Comparison of ENCODE assay signal across 9 cellular contexts in genomic region chr1:28882009-28882628, GRCh38. TPM values are rescaled to one million over a fixed set of nuclear protein-coding genes. Genes with fewer than 3 reads are reported as not detected.
A peak's percentile ranks its signal among the peaks of the same experiment; 100 is the strongest.
DNase-seq lines count a peak whose midpoint lies in the region; ATAC-seq, FAIRE-seq and TF ChIP-seq lines count a peak whose summit lies in the region.
"Had no signal": no experiment of that assay in that cellular context is flagged by ENCODE, and none has a peak within 500 bp of the region (broad histone marks: within the 10 kb centered on the region; RNA-seq: fewer than 3 reads in every experiment).

No MANE protein-coding gene starts in this region.

- H3K27me3 Mint-ChIP-seq in IgD-negative memory B cell = no peaks in the 10 kb centered on the region
- peaks cover 4% of the 10 kb centered on the region for H3K27me3 Mint-ChIP-seq in endodermal cell (ENCODE audit: insufficient read depth)

- no peaks in the 10 kb centered on the region for H3K9me3 ChIP-seq in NT2/D1 (ENCODE audit: insufficient read depth, low read length)
- no peaks in the 10 kb centered on the region for H3K9me3 ChIP-seq in endodermal cell (ENCODE audit: control insufficient read depth, low read length)

- H3K27ac ChIP-seq in endodermal cell (ENCODE audit: low read depth, low read length) = no peak overlapping the region

- H3K36me3 ChIP-seq in NT2/D1 (ENCODE audit: insufficient read depth, insufficient read length, low read length) = no peaks in the 10 kb centered on the region
- H3K36me3 ChIP-seq in endodermal cell (ENCODE audit: control insufficient read depth, insufficient read depth, low read length) = no peaks in the 10 kb centered on the region

- H3K4me1 Mint-ChIP-seq in IgD-negative memory B cell (peaks cover 28 to 32% (median 29%) of the 10 kb centered on the region in 3 donors), endodermal cell (peaks cover 26% of the 10 kb centered on the region)

- H3K4me3 Mint-ChIP-seq in IgD-negative memory B cell = peak overlapping the region in 1 of 4 donors; percentile 82
- H3K4me3 Mint-ChIP-seq in endodermal cell = no peak overlapping the region

- H3K4me3 ChIP-seq in NT2/D1 (ENCODE audit: insufficient read length, low read depth) (no peak overlapping the region), endodermal cell (ENCODE audit: low read length) (no peak overlapping the region)

- H3K36me3 Mint-ChIP-seq in IgD-negative memory B cell = no peaks in the 10 kb centered on the region
- no peaks in the 10 kb centered on the region for H3K36me3 Mint-ChIP-seq in endodermal cell (ENCODE audit: low read depth)

- WGBS in endodermal cell (ENCODE audit: insufficient coverage in 1 of 2, insufficient read length in 1 of 2), 2 experiments = 25 to 40% methylated on average over 7 to 13 of the region's 13 CpGs

- peak; percentile 98 for TF ChIP-seq CTCF in D721Med (IDR thresholded peaks at IDR 0.05; ENCODE audit: insufficient read depth, missing control alignments)
- TF ChIP-seq CTCF in endodermal cell (conservative IDR thresholded peaks at IDR 0.05) = peak; percentile 97

- H3K27me3 ChIP-seq in NT2/D1 (ENCODE audit: insufficient read depth, insufficient read length) (peaks cover 2% of the 10 kb centered on the region), endodermal cell (ENCODE audit: control insufficient read depth, insufficient read depth, low read length, poor library complexity, severe bottlenecking) (no peaks in the 10 kb centered on the region)

- peak overlapping the region in 2 of 3 donors; percentile 17 to 29 for H3K27ac Mint-ChIP-seq in IgD-negative memory B cell
- H3K27ac Mint-ChIP-seq in endodermal cell = peak overlapping the region; percentile 87

- H3K4me1 ChIP-seq in NT2/D1 (ENCODE audit: insufficient read depth, insufficient read length) (peaks cover 28% of the 10 kb centered on the region), endodermal cell (ENCODE audit: control insufficient read depth, insufficient read depth, low read length) (peaks cover 11% of the 10 kb centered on the region)

- FAIRE-seq in D721Med (lab: Jason Lieb, UNC) = no peak
- FAIRE-seq: colon had no signal

- H3K9ac ChIP-seq in NT2/D1 (ENCODE audit: insufficient read length, low read depth) = no peak overlapping the region
- no peak overlapping the region for H3K9ac ChIP-seq in endodermal cell (ENCODE audit: extremely low read depth, low read length, poor library complexity, severe bottlenecking)

- no peak for ATAC-seq in HG02610 (IDR thresholded peaks at IDR 0.05; ENCODE audit: unreplicated experiment)

- no peaks in the 10 kb centered on the region for H3K9me3 Mint-ChIP-seq in IgD-negative memory B cell
- H3K9me3 Mint-ChIP-seq in endodermal cell = no peaks in the 10 kb centered on the region

- peak; percentile 66 for DNase-seq in D721Med (ENCODE audit: insufficient read length, low spot score)
- DNase-seq in NT2/D1 (ENCODE audit: low read depth, low spot score) = peak; percentile 97
- peak in 2 of 3 experiments; percentile 35 to 59 for DNase-seq in activated CD8-positive, alpha-beta memory T cell treated with anti-CD3 and anti-CD28 coated beads for 48 hours (ENCODE audit: low read depth in 2 of 3, low spot score in 2 of 3)
- DNase-seq in endodermal cell = peak; percentile 98
- DNase-seq in midbrain (lab: John Stamatoyannopoulos, UW) = peak; percentile 86
- peak; percentile 64 for DNase-seq in stimulated activated CD8-positive, alpha-beta memory T cell treated with anti-CD3 and anti-CD28 coated beads, Interleukin-4, amount 100 ng/mL, for 24 hours (ENCODE audit: low read depth)

RNA-seq across cellular contexts. Expression of gene EPB41, which starts 32.2 kb away (rescaled TPM):
- polyA plus RNA-seq in IgD-negative memory B cell = 78.9 TPM
- total RNA-seq in endodermal cell = 10 to 100 TPM; 60.3 to 91.0 TPM
- polyA plus RNA-seq in endodermal cell (2013, experiment 1 of 2) = 72.3 TPM
- 72.7 TPM for polyA plus RNA-seq in endodermal cell (2013, experiment 2 of 2)

Comparison
In these comparisons a context has a peak if more than half of its experiments do, and no peak if none do; other contexts are left out.
1. DNase-seq: peak in every context shown above with its lines; median percentile 98 in endodermal cell; 97 in NT2/D1; 86 in midbrain; 66 in D721Med; 64 in stimulated activated CD8-positive, alpha-beta memory T cell treated with anti-CD3 and anti-CD28 coated beads, Interleukin-4, amount 100 ng/mL, for 24 hours; 47 in activated CD8-positive, alpha-beta memory T cell treated with anti-CD3 and anti-CD28 coated beads for 48 hours.